ENCODE assay signal across 31 cellular contexts in genomic region chr2:7289697-7290096, GRCh38.
"Had no signal": no experiment of that assay in that cellular context is flagged by ENCODE, and none has a peak within 500 bp of the region (broad histone marks: within the 10 kb centered on the region; RNA-seq: fewer than 3 reads in every experiment).

No MANE protein-coding gene starts in this region.

- H3K4me3 Mint-ChIP-seq: activated CD4-positive, alpha-beta memory T cell treated with anti-CD3 and anti-CD28 coated beads, Interleukin-2, amount 10 ng/mL, durations not matched to agents 7 days and 5 days; activated CD4-positive, alpha-beta T cell treated with anti-CD3 and anti-CD28 coated beads for 36 hours; activated CD8-positive, alpha-beta memory T cell treated with anti-CD3 and anti-CD28 coated beads, Interleukin-2, amount 10 ng/mL, durations not matched to agents 7 days and 5 days; activated naive CD4-positive, alpha-beta T cell treated with anti-CD3 and anti-CD28 coated beads, Interleukin-2, amount 10 ng/mL, durations not matched to agents 7 days and 5 days; activated naive CD8-positive, alpha-beta T cell; activated naive CD8-positive, alpha-beta T cell treated with anti-CD3 and anti-CD28 coated beads, Interleukin-2, amount 50 U/mL, for 24 hours; central memory CD8-positive, alpha-beta T cell had no signal

- H2AFZ ChIP-seq: PC-9 had no signal

- H3K27me3 ChIP-seq: cardiac muscle cell had no signal

- H3K36me3 Mint-ChIP-seq: activated CD8-positive, alpha-beta memory T cell treated with anti-CD3 and anti-CD28 coated beads, Interleukin-2, amount 10 ng/mL, durations not matched to agents 7 days and 5 days; activated naive CD4-positive, alpha-beta T cell treated with anti-CD3 and anti-CD28 coated beads, Interleukin-2, amount 10 ng/mL, durations not matched to agents 7 days and 5 days had no signal

- DNase-seq: activated CD4-positive, alpha-beta memory T cell treated with anti-CD3 and anti-CD28 coated beads, Interleukin-2, amount 10 ng/mL, durations not matched to agents 7 days and 5 days; activated CD4-positive, alpha-beta T cell treated with anti-CD3 and anti-CD28 coated beads for 36 hours; activated CD8-positive, alpha-beta memory T cell treated with anti-CD3 and anti-CD28 coated beads for 24 hours; activated CD8-positive, alpha-beta memory T cell treated with anti-CD3 and anti-CD28 coated beads, Interleukin-2, amount 10 ng/mL, durations not matched to agents 7 days and 5 days; activated CD8-positive, alpha-beta memory T cell treated with anti-CD3 and anti-CD28 coated beads, Interleukin-2, amount 50 U/mL, for 48 hours; activated effector memory CD4-positive, alpha-beta T cell treated with Interleukin-2 at 50 U/mL for 16 hours; activated naive CD4-positive, alpha-beta T cell treated with anti-CD3 and anti-CD28 coated beads, Interleukin-2, amount 10 ng/mL, durations not matched to agents 7 days and 5 days; activated naive CD8-positive, alpha-beta T cell treated with anti-CD3 and anti-CD28 coated beads, Interleukin-2, amount 50 U/mL, for 24 hours; activated T-cell treated with anti-CD3 and anti-CD28 coated beads, Interleukin-2, amount 50 U/mL, for 48 hours; aorta; Karpas-422; KBM-7; NCI-H1105; NCI-H1417 treated with DMSO at 0.1 percent for 48 hours; NCI-H187 treated with DMSO at 0.1 percent for 48 hours; NCI-H2081 treated with DMSO at 0.1 percent for 48 hours; NCI-H2171; NCI-H510A; NCI-H526; NCI-H748 treated with DMSO at 0.1 percent for 48 hours; NK-92 treated with Interleukin-12 subunit alpha and Interleukin-12 subunit beta, amount 100 ng/mL, for 24 hours; PC-9; SIG-M5; T1000 had no signal

- ATAC-seq: activated CD4-positive, alpha-beta T cell treated with anti-CD3 and anti-CD28 coated beads for 36 hours; activated CD4-positive, CD25-positive, alpha-beta regulatory T cell treated with anti-CD3 and anti-CD28 coated beads, Interleukin-2, amount 50 U/mL, for 24 hours; activated CD8-positive, alpha-beta memory T cell treated with anti-CD3 and anti-CD28 coated beads, Interleukin-2, amount 10 ng/mL, durations not matched to agents 7 days and 5 days; activated naive CD8-positive, alpha-beta T cell treated with anti-CD3 and anti-CD28 coated beads, Interleukin-2, amount 50 U/mL, for 24 hours; Right ventricle myocardium inferior; SK-N-SH treated with all-trans-retinoic acid at 6 μM for 48 hours had no signal

- H3K27ac Mint-ChIP-seq: activated CD4-positive, alpha-beta memory T cell treated with anti-CD3 and anti-CD28 coated beads, Interleukin-2, amount 10 ng/mL, durations not matched to agents 7 days and 5 days; activated CD4-positive, alpha-beta T cell treated with anti-CD3 and anti-CD28 coated beads for 36 hours; activated CD8-positive, alpha-beta memory T cell treated with anti-CD3 and anti-CD28 coated beads, Interleukin-2, amount 10 ng/mL, durations not matched to agents 7 days and 5 days; activated naive CD4-positive, alpha-beta T cell treated with anti-CD3 and anti-CD28 coated beads, Interleukin-2, amount 10 ng/mL, durations not matched to agents 7 days and 5 days; activated naive CD8-positive, alpha-beta T cell; activated naive CD8-positive, alpha-beta T cell treated with anti-CD3 and anti-CD28 coated beads, Interleukin-2, amount 50 U/mL, for 24 hours had no signal

- H3K27me3 Mint-ChIP-seq: activated CD4-positive, alpha-beta T cell treated with anti-CD3 and anti-CD28 coated beads for 36 hours; activated naive CD4-positive, alpha-beta T cell treated with anti-CD3 and anti-CD28 coated beads, Interleukin-2, amount 10 ng/mL, durations not matched to agents 7 days and 5 days; activated naive CD8-positive, alpha-beta T cell; activated naive CD8-positive, alpha-beta T cell treated with anti-CD3 and anti-CD28 coated beads, Interleukin-2, amount 50 U/mL, for 24 hours had no signal

- H3K36me3 ChIP-seq: cardiac muscle cell had no signal

- H3K4me1 Mint-ChIP-seq: activated CD4-positive, alpha-beta memory T cell treated with anti-CD3 and anti-CD28 coated beads, Interleukin-2, amount 10 ng/mL, durations not matched to agents 7 days and 5 days; activated CD4-positive, alpha-beta T cell treated with anti-CD3 and anti-CD28 coated beads for 36 hours; activated CD8-positive, alpha-beta memory T cell treated with anti-CD3 and anti-CD28 coated beads, Interleukin-2, amount 10 ng/mL, durations not matched to agents 7 days and 5 days; activated naive CD4-positive, alpha-beta T cell treated with anti-CD3 and anti-CD28 coated beads, Interleukin-2, amount 10 ng/mL, durations not matched to agents 7 days and 5 days; activated naive CD8-positive, alpha-beta T cell treated with anti-CD3 and anti-CD28 coated beads, Interleukin-2, amount 50 U/mL, for 24 hours; central memory CD8-positive, alpha-beta T cell had no signal

- H3K4me3 ChIP-seq: cardiac muscle cell, PC-9 had no signal

- H3K27ac ChIP-seq: cardiac muscle cell, PC-9, RWPE1 had no signal

- H3K4me2 ChIP-seq: PC-9 had no signal

- H3K9me3 Mint-ChIP-seq: activated CD4-positive, alpha-beta memory T cell treated with anti-CD3 and anti-CD28 coated beads, Interleukin-2, amount 10 ng/mL, durations not matched to agents 7 days and 5 days; activated naive CD4-positive, alpha-beta T cell treated with anti-CD3 and anti-CD28 coated beads, Interleukin-2, amount 10 ng/mL, durations not matched to agents 7 days and 5 days; activated naive CD8-positive, alpha-beta T cell treated with anti-CD3 and anti-CD28 coated beads, Interleukin-2, amount 50 U/mL, for 24 hours; central memory CD8-positive, alpha-beta T cell had no signal
